In genomic region chr5:133109655-133110483, GRCh38 we compare ENCODE assay signal across 18 cellular contexts. TPM values are rescaled to one million over a fixed set of nuclear protein-coding genes. Genes with fewer than 3 reads are reported as not detected.
DNase-seq lines count a peak whose midpoint lies in the region; ATAC-seq and TF ChIP-seq lines count a peak whose summit lies in the region.
"Had no signal": no experiment of that assay in that cellular context is flagged by ENCODE, and none has a peak within 500 bp of the region (broad histone marks: within the 10 kb centered on the region; RNA-seq: fewer than 3 reads in every experiment).

No MANE protein-coding gene starts in this region.

- no peak overlapping the region for H4K8ac ChIP-seq in mesenchymal stem cell (ENCODE audit: low read length)

- peaks cover 18 to 39% (median 33%) of the 10 kb centered on the region in 7 donors for H3K4me1 Mint-ChIP-seq in naive thymus-derived CD4-positive, alpha-beta T cell
- peaks cover 19% of the 10 kb centered on the region for H3K4me1 Mint-ChIP-seq in chondrocyte (ENCODE audit: low read depth)

- H2BK5ac ChIP-seq in mesenchymal stem cell (ENCODE audit: low read depth, low read length, poor library complexity, severe bottlenecking), result no peak overlapping the region

- H3K27me3 Mint-ChIP-seq in naive thymus-derived CD4-positive, alpha-beta T cell, result peaks cover 0 to 6% (median 0%) of the 10 kb centered on the region in 5 donors
- no peaks in the 10 kb centered on the region for H3K27me3 Mint-ChIP-seq in chondrocyte (ENCODE audit: low read depth)
- H3K27me3 Mint-ChIP-seq: activated naive CD8-positive, alpha-beta T cell treated with anti-CD3 and anti-CD28 coated beads, Interleukin-2, amount 50 U/mL, for 24 hours; stimulated activated naive CD8-positive, alpha-beta T cell treated with anti-CD3 and anti-CD28 coated beads, Interleukin-15, Interleukin-2, amounts not matched to agents 100 ng/mL and 50 ng/mL, for 24 hours had no signal

- H2BK12ac ChIP-seq in mesenchymal stem cell (ENCODE audit: low read length in 2 of 2), result no peak overlapping the region

- H2AFZ ChIP-seq in mesenchymal stem cell (ENCODE audit: low read depth, low read length), result no peak overlapping the region

- no peak overlapping the region for H2AK5ac ChIP-seq in mesenchymal stem cell (ENCODE audit: low read length, severe bottlenecking)

- H3K4ac ChIP-seq in mesenchymal stem cell (ENCODE audit: low read depth in 1 of 2, low read length in 2 of 2), result no peak overlapping the region

- CTCF ChIA-PET in HEK293 (lab: Yijun Ruan, JAX), result interaction anchor here (0.7 to 5.2 kb wide), 14 partner anchors 10 to 835 kb away, joined by 3 to 98 read pairs (median 7); no protein-coding TSS in a partner anchor
- CTCF ChIA-PET in naive thymus-derived CD4-positive, alpha-beta T cell (lab: Charles Lee), result interaction anchor here (0.9 to 2.3 kb wide), 7 partner anchors 18 to 760 kb away, joined by 3 to 7 read pairs (median 5); no protein-coding TSS in a partner anchor

- no peak overlapping the region for H3K4me2 ChIP-seq in mesenchymal stem cell (ENCODE audit: low read length, poor library complexity, severe bottlenecking)

- WGBS in mesenchymal stem cell, result 86% methylated on average over 4 of the region's 6 CpGs

- TF ChIP-seq CTCF in HEK293 (tag by site-specific recombination; IDR thresholded peaks at IDR 0.05), result no peak
- no peak for TF ChIP-seq CTCF in chondrocyte (IDR thresholded peaks at IDR 0.05)

- POLR2A ChIA-PET in HEK293 (lab: Yijun Ruan, JAX), result interaction anchor here (0.6 kb wide), 2 partner anchors 53 to 280 kb away, joined by 3 to 4 read pairs; no protein-coding TSS in a partner anchor
- POLR2A ChIA-PET in naive thymus-derived CD4-positive, alpha-beta T cell (lab: Charles Lee), result no interaction called here

- no peak overlapping the region for H4K91ac ChIP-seq in mesenchymal stem cell (ENCODE audit: low read length)

- no peak overlapping the region for H3K4me3 Mint-ChIP-seq in naive thymus-derived CD4-positive, alpha-beta T cell
- no peak overlapping the region for H3K4me3 Mint-ChIP-seq in chondrocyte (ENCODE audit: unreplicated experiment)
- H3K4me3 Mint-ChIP-seq: activated naive CD8-positive, alpha-beta T cell treated with anti-CD3 and anti-CD28 coated beads, Interleukin-2, amount 50 U/mL, for 24 hours; CD8-positive, alpha-beta memory T cell; stimulated activated naive CD8-positive, alpha-beta T cell treated with anti-CD3 and anti-CD28 coated beads, Interleukin-15, Interleukin-2, amounts not matched to agents 100 ng/mL and 50 ng/mL, for 24 hours; type B pancreatic cell had no signal

- H3K4me3 ChIP-seq in HEK293 (ENCODE audit: low read depth, low read length), result no peak overlapping the region
- no peak overlapping the region for H3K4me3 ChIP-seq in mesenchymal stem cell (ENCODE audit: insufficient read depth in 1 of 2, low read depth in 1 of 2, low read length in 2 of 2)
- no peak overlapping the region for H3K4me3 ChIP-seq in naive thymus-derived CD4-positive, alpha-beta T cell (ENCODE audit: low read length)

- H3K27ac ChIP-seq in HEK293 (ENCODE audit: extremely low read depth, low read depth, low read length) (no peak overlapping the region), mesenchymal stem cell (ENCODE audit: low read length, poor library complexity, severe bottlenecking) (no peak overlapping the region)
- H3K27ac ChIP-seq in naive thymus-derived CD4-positive, alpha-beta T cell (ENCODE audit: low read depth, low read length), result no peak overlapping the region
- H3K27ac ChIP-seq: RWPE1 had no signal

- H3K79me1 ChIP-seq in mesenchymal stem cell (replicated peaks; ENCODE audit: low read length, poor library complexity, severe bottlenecking), result peaks cover 6% of the 10 kb centered on the region

- H3K27ac Mint-ChIP-seq in naive thymus-derived CD4-positive, alpha-beta T cell, result peak overlapping the region in 1 of 9 donors; percentile 80
- H3K27ac Mint-ChIP-seq in chondrocyte (ENCODE audit: unreplicated experiment), result no peak overlapping the region
- H3K27ac Mint-ChIP-seq: activated naive CD8-positive, alpha-beta T cell treated with anti-CD3 and anti-CD28 coated beads, Interleukin-2, amount 50 U/mL, for 24 hours; stimulated activated naive CD8-positive, alpha-beta T cell treated with anti-CD3 and anti-CD28 coated beads, Interleukin-15, Interleukin-2, amounts not matched to agents 100 ng/mL and 50 ng/mL, for 24 hours; type B pancreatic cell had no signal

- intact Hi-C loops in naive thymus-derived CD4-positive, alpha-beta T cell (cut with micrococcal nuclease), result loop anchor here (2.0 to 10.0 kb wide), 6 partner anchors 109 to 832 kb away; partner anchors contain the start of gene FSTL4 (in 1 of the 2)

- H3K36me3 Mint-ChIP-seq in naive thymus-derived CD4-positive, alpha-beta T cell, result peaks cover 0 to 14% (median 7%) of the 10 kb centered on the region in 5 donors
- H3K36me3 Mint-ChIP-seq in chondrocyte (ENCODE audit: low read depth), result peaks cover 8% of the 10 kb centered on the region

- peaks cover 0 to 3% (median 0%) of the 10 kb centered on the region in 11 donors for H3K9me3 Mint-ChIP-seq in naive thymus-derived CD4-positive, alpha-beta T cell
- no peaks in the 10 kb centered on the region for H3K9me3 Mint-ChIP-seq in chondrocyte (ENCODE audit: low read depth)
- H3K9me3 Mint-ChIP-seq: activated naive CD8-positive, alpha-beta T cell treated with anti-CD3 and anti-CD28 coated beads, Interleukin-2, amount 50 U/mL, for 24 hours; CD8-positive, alpha-beta memory T cell; stimulated activated naive CD8-positive, alpha-beta T cell treated with anti-CD3 and anti-CD28 coated beads, Interleukin-15, Interleukin-2, amounts not matched to agents 100 ng/mL and 50 ng/mL, for 24 hours; type B pancreatic cell had no signal

- peaks cover 0 to 16% of the 10 kb centered on the region in 2 experiments for H3K27me3 ChIP-seq in mesenchymal stem cell (ENCODE audit: control insufficient read depth in 1 of 2, insufficient read depth in 1 of 2, low read length in 2 of 2)
- no peaks in the 10 kb centered on the region for H3K27me3 ChIP-seq in naive thymus-derived CD4-positive, alpha-beta T cell (ENCODE audit: control insufficient read depth in 2 of 2, insufficient read depth in 2 of 2, low read length in 2 of 2)

- ATAC-seq in naive thymus-derived CD4-positive, alpha-beta T cell, result no peak
- no peak for ATAC-seq in HG03097 (IDR thresholded peaks at IDR 0.05; ENCODE audit: low FRiP score, unreplicated experiment)
- ATAC-seq: activated naive CD8-positive, alpha-beta T cell treated with anti-CD3 and anti-CD28 coated beads, Interleukin-2, amount 50 U/mL, for 24 hours had no signal

- H3K36me3 ChIP-seq in HEK293 (ENCODE audit: control insufficient read depth in 2 of 2, insufficient read depth in 1 of 2, low read length in 2 of 2) (peaks cover 0 to 18% of the 10 kb centered on the region in 2 experiments; a peak in 1 of 3 replicates), mesenchymal stem cell (ENCODE audit: control insufficient read depth in 1 of 2, insufficient read depth in 2 of 2, low read depth in 1 of 2, low read length in 2 of 2) (peaks cover 8 to 10% of the 10 kb centered on the region in 2 experiments)
- peaks cover 0 to 9% (median 0%) of the 10 kb centered on the region in 3 experiments for H3K36me3 ChIP-seq in naive thymus-derived CD4-positive, alpha-beta T cell (ENCODE audit: control insufficient read depth in 2 of 3, insufficient read depth in 3 of 3, low read length in 3 of 3)

- H3K18ac ChIP-seq in mesenchymal stem cell (ENCODE audit: low read depth in 1 of 2, low read length in 2 of 2), result no peak overlapping the region

- DNase-seq in AG20443 (ENCODE audit: low spot score) (peak; percentile 56), fibroblast of gingiva (ENCODE audit: low read depth) (peak; percentile 55), mesenchymal stem cell (peak; percentile 25), NCI-H1930 (lab: John Stamatoyannopoulos, UW) (no peak), chondrocyte (ENCODE audit: low spot score) (no peak)
- DNase-seq in naive thymus-derived CD4-positive, alpha-beta T cell, result no peak
- DNase-seq: activated naive CD8-positive, alpha-beta T cell treated with anti-CD3 and anti-CD28 coated beads, Interleukin-2, amount 50 U/mL, for 24 hours; CD8-positive, alpha-beta memory T cell; left cardiac atrium; midbrain; posterior cingulate gyrus; small intestine; stimulated activated CD4-positive, alpha-beta T cell treated with anti-CD3 and anti-CD28 coated beads, Interleukin-2, amount 100 ng/mL, for 48 hours had no signal

- H3K9me3 ChIP-seq in HEK293 (ENCODE audit: control insufficient read depth, insufficient read depth, low read depth, low read length) (no peaks in the 10 kb centered on the region), mesenchymal stem cell (ENCODE audit: control insufficient read depth, low read length) (no peaks in the 10 kb centered on the region)
- H3K9me3 ChIP-seq in naive thymus-derived CD4-positive, alpha-beta T cell (ENCODE audit: control insufficient read depth in 2 of 3, low read length in 3 of 3), result no peaks in the 10 kb centered on the region

- no peak overlapping the region for H2BK120ac ChIP-seq in mesenchymal stem cell (ENCODE audit: low read depth, low read length)

- no peak overlapping the region for H2BK15ac ChIP-seq in mesenchymal stem cell (ENCODE audit: low read depth, poor library complexity, severe bottlenecking)

- no peak overlapping the region for H3K23ac ChIP-seq in mesenchymal stem cell (ENCODE audit: low read length in 2 of 2)

- H3K4me1 ChIP-seq in HEK293 (ENCODE audit: control insufficient read depth, insufficient read depth, low read length), result no peaks in the 10 kb centered on the region
- peaks cover 4% of the 10 kb centered on the region for H3K4me1 ChIP-seq in mesenchymal stem cell (ENCODE audit: control insufficient read depth, insufficient read depth, low read depth, low read length)
- H3K4me1 ChIP-seq in naive thymus-derived CD4-positive, alpha-beta T cell (ENCODE audit: control insufficient read depth in 2 of 2, insufficient read depth in 2 of 2, low read length in 2 of 2), result peaks cover 0 to 10% of the 10 kb centered on the region in 2 donors

- no peak overlapping the region for H3K14ac ChIP-seq in mesenchymal stem cell (ENCODE audit: low read length in 2 of 2)

- H3K9ac ChIP-seq in mesenchymal stem cell (ENCODE audit: low read length), result peak overlapping the region; percentile 39

RNA-seq across cellular contexts. Expression of gene HSPA4, which starts 58.1 kb away (rescaled TPM):
- polyA plus RNA-seq in mesenchymal stem cell (2013, experiment 1 of 2), result 154 TPM
- 164 TPM for polyA plus RNA-seq in mesenchymal stem cell (2013, experiment 2 of 2)
- 100 to 1,000 TPM in 1 of 5 experiments, 10 to 100 TPM in 4; 42.1 to 103 (median 50.0) TPM for total RNA-seq in naive thymus-derived CD4-positive, alpha-beta T cell
- 10 to 100 TPM; 37.7 to 38.5 TPM for polyA plus RNA-seq in naive thymus-derived CD4-positive, alpha-beta T cell
- total RNA-seq in chondrocyte, result 112 to 117 TPM (median 112 TPM) in 3 replicates

Comparison
In these comparisons a context has a peak if more than half of its experiments do, and no peak if none do; other contexts are left out.
1. DNase-seq: peak in AG20443 (single experiment), fibroblast of gingiva (single experiment) and mesenchymal stem cell (single experiment); none in naive thymus-derived CD4-positive, alpha-beta T cell (0 of 9), NCI-H1930 (0 of 2) and chondrocyte (single experiment).